In the genomic region with DNA sequence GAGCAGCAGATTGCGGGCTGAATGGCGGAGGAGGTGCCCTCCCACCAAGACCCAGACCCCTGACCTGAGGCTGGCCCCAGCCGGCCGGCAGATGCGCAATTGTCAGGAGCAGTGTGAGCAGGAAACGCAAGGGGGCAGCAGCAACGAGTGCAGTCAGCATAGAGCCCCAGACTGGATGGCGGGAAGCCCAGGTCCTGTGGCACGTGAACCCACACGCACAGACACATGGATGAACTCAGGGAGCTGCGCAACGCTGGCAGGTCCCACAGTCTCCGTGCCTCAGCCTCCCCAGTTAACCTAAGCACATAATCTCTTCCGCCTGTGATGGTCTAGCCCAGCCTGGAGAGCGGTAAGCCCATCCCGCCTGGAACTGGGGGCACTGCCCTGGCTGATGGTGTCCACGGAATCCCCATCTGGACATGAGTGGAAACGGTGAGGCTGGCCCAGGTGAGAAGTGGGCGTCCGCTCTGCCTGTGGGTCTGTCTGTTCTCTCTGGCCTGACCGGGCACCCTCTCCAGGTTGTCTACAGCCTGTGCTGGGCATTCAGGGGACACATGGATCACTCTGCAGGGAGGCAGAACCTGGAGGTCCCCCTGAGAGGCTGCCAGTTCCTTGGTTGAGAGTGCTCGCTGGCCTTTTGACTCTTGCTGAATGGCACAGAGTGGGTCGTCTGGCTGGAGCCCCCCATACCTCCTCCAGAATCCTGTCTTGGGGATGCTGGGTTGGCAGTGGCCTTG, we compare ENCODE assay signal across 1 cellular context.
TF ChIP-seq lines count a peak whose summit lies in the region.

No MANE protein-coding gene starts in this region.

TF ChIP-seq in HCT116, 20 proteins besides CTCF, POLR2A, EP300 and RAD21:
- TF ChIP-seq, protein P1, sequence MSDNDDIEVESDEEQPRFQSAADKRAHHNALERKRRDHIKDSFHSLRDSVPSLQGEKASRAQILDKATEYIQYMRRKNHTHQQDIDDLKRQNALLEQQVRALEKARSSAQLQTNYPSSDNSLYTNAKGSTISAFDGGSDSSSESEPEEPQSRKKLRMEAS (IDR thresholded peaks at IDR 0.05), result peak; percentile 98
- no peak for TF ChIP-seq EZH2 (IDR thresholded peaks at IDR 0.05)
- no peak for TF ChIP-seq ZFX (IDR thresholded peaks at IDR 0.05)
- no peak for TF ChIP-seq YY1 (IDR thresholded peaks at IDR 0.05; ENCODE audit: extremely low read depth, insufficient replicate concordance, low read depth, low read length)
- no peak for TF ChIP-seq SP1 (IDR thresholded peaks at IDR 0.05; ENCODE audit: low read depth)
- TF ChIP-seq EZH2phosphoT487 (IDR thresholded peaks at IDR 0.05; ENCODE audit: borderline replicate concordance), result no peak
- no peak for TF ChIP-seq CBX3 (IDR thresholded peaks at IDR 0.05; ENCODE audit: low read depth)
- TF ChIP-seq SIN3A (IDR thresholded peaks at IDR 0.05; ENCODE audit: low read depth), result no peak
- no peak for TF ChIP-seq ZNF274 (IDR thresholded peaks at IDR 0.05; ENCODE audit: low read depth, low read length)
